In the genomic region with DNA sequence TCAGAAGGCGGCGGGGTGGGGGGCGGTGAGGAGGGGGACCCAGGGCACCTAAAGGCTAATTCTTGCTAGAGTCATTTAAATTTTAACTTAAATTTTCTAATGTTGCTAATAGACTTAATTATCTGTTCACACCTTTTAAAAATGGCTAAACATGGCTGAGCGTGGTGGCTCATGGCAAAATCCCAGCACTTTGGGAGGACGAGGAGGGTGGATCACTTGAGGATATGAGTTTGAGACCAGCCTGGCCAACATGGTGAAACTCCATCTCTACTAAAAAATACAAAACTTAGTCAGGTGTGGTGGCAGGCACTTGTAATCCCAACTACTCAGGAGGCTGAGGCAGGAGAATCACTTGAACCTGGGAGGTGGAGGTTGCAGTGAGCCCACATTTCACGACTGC, we compare ENCODE assay signal across 13 cellular contexts. TPM values are rescaled to one million over a fixed set of nuclear protein-coding genes. Genes with fewer than 3 reads are reported as not detected.
DNase-seq lines count a peak whose midpoint lies in the region; ATAC-seq and TF ChIP-seq lines count a peak whose summit lies in the region.
"Not testable (repeated sequence)": the region's sequence is repeated elsewhere in the genome, so short reads cannot be mapped to it uniquely, and the experiment has no call there.
"Had no signal": no experiment of that assay in that cellular context is flagged by ENCODE, and none has a peak within 500 bp of the region (broad histone marks: within the 10 kb centered on the region; RNA-seq: fewer than 3 reads in every experiment).

No MANE protein-coding gene starts in this region.

- not testable (repeated sequence) for BruUV-seq in Caco-2 (replicated peaks; lab: Mats Ljungman, UMichigan); PC-3 (replicated peaks; lab: Mats Ljungman, UMichigan)

- H3K4me1 ChIP-seq in Caco-2 = peaks cover 33% of the 10 kb centered on the region
- peaks cover 31% of the 10 kb centered on the region for H3K4me1 ChIP-seq in PC-3 (ENCODE audit: insufficient read depth, low read length)
- H3K4me1 ChIP-seq in esophagus squamous epithelium = peaks cover 5 to 61% (median 30%) of the 10 kb centered on the region in 3 donors
- peaks cover 13% of the 10 kb centered on the region for H3K4me1 ChIP-seq in lower lobe of right lung
- peaks cover 8 to 14% of the 10 kb centered on the region in 2 experiments for H3K4me1 ChIP-seq in trophoblast cell (ENCODE audit: control insufficient read depth in 1 of 2, insufficient read depth in 2 of 2, low read length in 2 of 2)

- WGBS in esophagus squamous epithelium, 2 donors = 67 to 80% methylated on average over 6 of the region's 6 CpGs
- WGBS in trophoblast cell (ENCODE audit: extremely low coverage, insufficient coverage, insufficient read length) = no CpG with 5 or more reads among the region's 6 CpGs

- not testable (repeated sequence) for H4K20me1 ChIP-seq in PC-3 (ENCODE audit: low read length)

- intact Hi-C loops in Caco-2 (cut with micrococcal nuclease; ENCODE audit: unreplicated experiment); PC-3 (cut with micrococcal nuclease); esophagus squamous epithelium (cut with DNase I); lower lobe of right lung (cut with DNase I): not testable (repeated sequence)

- not testable (repeated sequence) for H3K27me3 Mint-ChIP-seq in Caco-2 (ENCODE audit: insufficient read depth, unreplicated experiment); T-helper 2 cell treated with Interferon-gamma antibody and Interleukin-4, amounts not matched to agents 5 μg/mL and 100 μg/mL, for 36 hours (ENCODE audit: low read depth); type B pancreatic cell

- 0 out of 2 replicates have a peak overlapping the region, but pooled peaks have one; percentile 67 for H3K4me2 ChIP-seq in PC-3 (ENCODE audit: low read length)
- not testable (repeated sequence) for H3K4me2 ChIP-seq in trophoblast cell (ENCODE audit: low read length)

- H3K27ac ChIP-seq in PC-3 (ENCODE audit: low read length); trophoblast cell (ENCODE audit: low read depth, low read length): not testable (repeated sequence)
- H3K27ac ChIP-seq in esophagus squamous epithelium = peak overlapping the region; percentile 80 to 89 (median 87)
- H3K27ac ChIP-seq in lower lobe of right lung = peak overlapping the region; percentile 78

- not testable (repeated sequence) for H4K12ac ChIP-seq in trophoblast cell (ENCODE audit: low read depth, low read length)

- not testable (repeated sequence) for TF ChIP-seq POLR2A in esophagus squamous epithelium (IDR thresholded peaks at IDR 0.05)

- H2BK5ac ChIP-seq in trophoblast cell (ENCODE audit: low read depth, low read length, poor library complexity) = not testable (repeated sequence)

- not testable (repeated sequence) for H3K9me2 ChIP-seq in PC-3 (replicated peaks; ENCODE audit: low read length)

- not testable (repeated sequence) for H3K14ac ChIP-seq in trophoblast cell (ENCODE audit: low read length)

- H2AK5ac ChIP-seq in trophoblast cell (ENCODE audit: low read length) = not testable (repeated sequence)

- not testable (repeated sequence) for ATAC-seq in PC-3, lower lobe of right lung

- H3K79me1 ChIP-seq in trophoblast cell (ENCODE audit: low read length) = not testable (repeated sequence)

- H2BK12ac ChIP-seq in trophoblast cell (ENCODE audit: low read length) = not testable (repeated sequence)

- POLR2A ChIA-PET in Caco-2 (lab: Charles Lee); PC-3 (lab: Charles Lee; ENCODE audit: unreplicated experiment): not testable (repeated sequence)

- H3K27ac Mint-ChIP-seq in Caco-2 (ENCODE audit: unreplicated experiment) (peak overlapping the region; percentile 3), type B pancreatic cell (peak overlapping the region; percentile 55)
- not testable (repeated sequence) for H3K27ac Mint-ChIP-seq in T-helper 2 cell treated with Interferon-gamma antibody and Interleukin-4, amounts not matched to agents 5 μg/mL and 100 μg/mL, for 36 hours

- not testable (repeated sequence) for H3K4me3 Mint-ChIP-seq in Caco-2 (ENCODE audit: unreplicated experiment)
- peak overlapping the region; percentile 57 for H3K4me3 Mint-ChIP-seq in T-helper 2 cell treated with Interferon-gamma antibody and Interleukin-4, amounts not matched to agents 5 μg/mL and 100 μg/mL, for 36 hours
- peak overlapping the region; percentile 44 for H3K4me3 Mint-ChIP-seq in type B pancreatic cell

- not testable (repeated sequence) for H3K9me3 Mint-ChIP-seq in Caco-2 (ENCODE audit: unreplicated experiment); T-helper 2 cell treated with Interferon-gamma antibody and Interleukin-4, amounts not matched to agents 5 μg/mL and 100 μg/mL, for 36 hours; type B pancreatic cell

- not testable (repeated sequence) for H4K8ac ChIP-seq in trophoblast cell (ENCODE audit: low read depth, low read length)

- H3K9me3 ChIP-seq in Caco-2; PC-3 (ENCODE audit: low read length); esophagus squamous epithelium; lower lobe of right lung; trophoblast cell (ENCODE audit: insufficient read depth, low read depth, low read length): not testable (repeated sequence)

- H3K18ac ChIP-seq in trophoblast cell (ENCODE audit: low read length) = not testable (repeated sequence)

- peak overlapping the region; percentile 12 for H2BK120ac ChIP-seq in trophoblast cell (ENCODE audit: insufficient read depth, low read length, poor library complexity)

- H3F3A ChIP-seq in PC-3 (ENCODE audit: low read length, unreplicated experiment) = not testable (repeated sequence)

- not testable (repeated sequence) for H3K23ac ChIP-seq in trophoblast cell (ENCODE audit: low read length)

- not testable (repeated sequence) for H3K4me3 ChIP-seq in Caco-2 (ENCODE audit: low read depth, low read length); PC-3 (ENCODE audit: low read length); trophoblast cell (ENCODE audit: low read depth, low read length)
- H3K4me3 ChIP-seq in esophagus squamous epithelium (peak overlapping the region in 1 of 4 donors; percentile 52), lower lobe of right lung (peak overlapping the region; percentile 43)

- not testable (repeated sequence) for DNase-seq in Caco-2; PC-3; T-helper 2 cell treated with Interferon-gamma antibody and Interleukin-4, amounts not matched to agents 5 μg/mL and 100 μg/mL, for 36 hours (ENCODE audit: low spot score); esophagus squamous epithelium (lab: John Stamatoyannopoulos, UW); lower lobe of right lung; trophoblast cell; type B pancreatic cell (ENCODE audit: extremely low spot score, unreplicated experiment)

- not testable (repeated sequence) for H4K91ac ChIP-seq in trophoblast cell (ENCODE audit: low read depth, low read length)

- not testable (repeated sequence) for TF ChIP-seq CTCF in Caco-2 (IDR thresholded peaks at IDR 0.05; ENCODE audit: insufficient read depth in 1 of 2, low read depth in 1 of 2, low read length in 1 of 2, severe bottlenecking in 1 of 2, unreplicated experiment in 1 of 2); PC-3 (conservative IDR thresholded peaks at IDR 0.05; ENCODE audit: low read depth, low read length); esophagus squamous epithelium (IDR thresholded peaks at IDR 0.05); lower lobe of right lung (IDR thresholded peaks at IDR 0.05); type B pancreatic cell (conservative IDR thresholded peaks at IDR 0.05)

- not testable (repeated sequence) for H3K27me3 ChIP-seq in Caco-2 (replicated peaks; ENCODE audit: control insufficient read depth, insufficient read depth, low read length); PC-3 (ENCODE audit: low read length); esophagus squamous epithelium; lower lobe of right lung (ENCODE audit: low read depth); trophoblast cell (ENCODE audit: insufficient read depth, low read length)

- H3K79me2 ChIP-seq in PC-3 (ENCODE audit: low read length); trophoblast cell (ENCODE audit: control insufficient read depth, insufficient read depth, low read length, poor library complexity): not testable (repeated sequence)

- H3K36me3 Mint-ChIP-seq in Caco-2 (ENCODE audit: insufficient read depth, unreplicated experiment); T-helper 2 cell treated with Interferon-gamma antibody and Interleukin-4, amounts not matched to agents 5 μg/mL and 100 μg/mL, for 36 hours (ENCODE audit: low read depth); type B pancreatic cell: not testable (repeated sequence)

- H3K4me1 Mint-ChIP-seq in Caco-2 (ENCODE audit: low read depth, unreplicated experiment) = peaks cover 21% of the 10 kb centered on the region
- H3K4me1 Mint-ChIP-seq in T-helper 2 cell treated with Interferon-gamma antibody and Interleukin-4, amounts not matched to agents 5 μg/mL and 100 μg/mL, for 36 hours (ENCODE audit: low read depth) = peaks cover 21% of the 10 kb centered on the region
- peaks cover 25% of the 10 kb centered on the region for H3K4me1 Mint-ChIP-seq in type B pancreatic cell (ENCODE audit: unreplicated experiment)

- H2AFZ ChIP-seq in PC-3 (ENCODE audit: low read length); trophoblast cell (ENCODE audit: insufficient read depth, low read length, poor library complexity): not testable (repeated sequence)

- CTCF ChIA-PET in Caco-2 (lab: Charles Lee) = interaction anchor here (0.6 to 1.4 kb wide), 3 partner anchors 64 to 458 kb away, joined by 3 to 6 read pairs (median 3); no protein-coding TSS in a partner anchor
- CTCF ChIA-PET in PC-3 (lab: Charles Lee) = not testable (repeated sequence)

- H3K36me3 ChIP-seq in Caco-2 (ENCODE audit: control insufficient read depth, insufficient read depth, low read length); PC-3 (ENCODE audit: low read depth, low read length); esophagus squamous epithelium; lower lobe of right lung; trophoblast cell (ENCODE audit: control insufficient read depth in 1 of 2, insufficient read depth in 2 of 2, low read length in 2 of 2): not testable (repeated sequence)

- H3K9ac ChIP-seq in PC-3 (ENCODE audit: low read length); trophoblast cell (ENCODE audit: low read length): not testable (repeated sequence)

- H3K4ac ChIP-seq in trophoblast cell (ENCODE audit: low read depth, low read length) = not testable (repeated sequence)

RNA-seq across cellular contexts. Expression of gene ABO, which starts 23.8 kb away (rescaled TPM):
- total RNA-seq in Caco-2 (2022) (not detected in 2 replicates), PC-3 (2014; rRNA removed) (not detected in 2 replicates), esophagus squamous epithelium (10 to 100 TPM in 2 of 4 donors, 1 to 10 TPM in 2; 3.4 to 48.8 (median 8.2) TPM), lower lobe of right lung (25.0 TPM), type B pancreatic cell (ENCODE audit: low replicate concordance) (3.7 and 5.6 TPM in 2 replicates)
- polyA plus RNA-seq in trophoblast cell (2013) = 0.04 and 0.05 TPM in 2 replicates
- total RNA-seq: A673; CD8-positive, alpha-beta T cell; HT1080 had no signal
- polyA plus RNA-seq: BJ had no signal

RNA-seq across cellular contexts. Expression of gene OBP2B, which starts 42.2 kb away (rescaled TPM):
- total RNA-seq in Caco-2 (2022) (not detected in 2 replicates), PC-3 (2014; rRNA removed) (not detected in 2 replicates), esophagus squamous epithelium (not detected), lower lobe of right lung (not detected), type B pancreatic cell (ENCODE audit: low replicate concordance) (not detected in 2 replicates)
- 0.12 and 0.14 TPM in 2 replicates for polyA plus RNA-seq in trophoblast cell (2013)
- total RNA-seq: A673; CD8-positive, alpha-beta T cell; H9; HT1080 had no signal
- polyA plus RNA-seq: BJ, CD14-positive monocyte had no signal
